In the genomic region with DNA sequence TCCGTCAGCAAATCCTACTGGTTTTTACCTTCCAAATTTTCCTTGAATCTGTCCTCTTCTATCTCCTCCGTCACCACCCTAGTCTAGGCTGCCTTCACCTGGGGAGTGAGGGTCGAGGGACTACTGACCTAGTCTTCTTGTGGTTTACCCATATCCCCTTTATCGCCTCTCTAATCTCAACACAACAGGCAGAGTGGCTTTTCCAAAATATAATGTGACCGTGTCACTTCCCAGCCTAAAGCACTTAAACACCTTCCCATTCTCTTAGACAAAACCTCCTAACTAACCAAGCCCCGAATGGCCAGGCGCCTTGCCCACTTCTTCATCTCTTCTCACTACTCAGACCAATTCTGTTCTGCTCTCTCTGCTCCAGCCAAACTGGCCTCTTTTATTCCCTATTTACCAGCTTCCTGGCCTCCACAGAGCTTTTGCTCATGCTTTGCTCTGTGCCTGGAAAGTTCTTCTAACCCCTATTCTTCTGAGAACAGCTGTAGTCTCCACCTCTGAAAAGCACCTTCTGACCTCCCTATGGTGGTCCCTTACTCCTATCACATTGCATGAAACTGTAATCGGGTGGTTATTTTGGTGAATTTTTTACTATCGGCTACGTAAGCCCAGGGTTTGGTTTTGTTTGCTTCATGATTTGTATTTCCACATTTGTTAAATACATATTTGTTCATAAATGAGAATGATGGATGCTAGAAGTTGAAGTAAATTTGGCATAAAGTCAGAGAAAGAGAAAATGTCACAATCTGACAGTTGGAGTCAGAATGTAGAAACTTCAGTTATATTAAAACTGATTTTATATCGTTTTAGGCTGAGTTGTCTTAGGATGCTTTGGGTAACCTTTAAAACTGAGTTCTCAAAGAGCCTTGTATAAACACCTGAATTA, we compare ENCODE assay signal across 12 cellular contexts. TPM values are rescaled to one million over a fixed set of nuclear protein-coding genes. Genes with fewer than 3 reads are reported as not detected.
A peak's percentile ranks its signal among the peaks of the same experiment; 100 is the strongest.
DNase-seq lines count a peak whose midpoint lies in the region; ATAC-seq, FAIRE-seq and TF ChIP-seq lines count a peak whose summit lies in the region.
"Had no signal": no experiment of that assay in that cellular context is flagged by ENCODE, and none has a peak within 500 bp of the region (broad histone marks: within the 10 kb centered on the region; RNA-seq: fewer than 3 reads in every experiment).

No MANE protein-coding gene starts in this region.

- no peak overlapping the region for H3K27ac Mint-ChIP-seq in neural progenitor cell

- H3K9me3 ChIP-seq in DOHH2 (ENCODE audit: control insufficient read depth, insufficient read depth, low read length) (no peaks in the 10 kb centered on the region), K562 (replicated peaks; ENCODE audit: control insufficient read depth, insufficient read depth, low read depth, low read length) (no peaks in the 10 kb centered on the region), neural progenitor cell (ENCODE audit: low read depth) (no peaks in the 10 kb centered on the region)

- BruUV-seq in K562 (replicated peaks; lab: Mats Ljungman, UMichigan), result no TSS peak

- H3K4me3 ChIP-seq in DOHH2 (ENCODE audit: low read length) (no peak overlapping the region; the same call in 1 of the 2 replicates), K562 (no peak overlapping the region), neural progenitor cell (no peak overlapping the region)

- H3K9me2 ChIP-seq in DOHH2 (replicated peaks; ENCODE audit: control insufficient read depth, low read length), result no peaks in the 10 kb centered on the region

- H4K20me1 ChIP-seq in DOHH2 (ENCODE audit: control insufficient read depth, insufficient read depth, low read depth, low read length), result no peaks in the 10 kb centered on the region
- no peaks in the 10 kb centered on the region; the same call in 1 of the 2 replicates for H4K20me1 ChIP-seq in K562 (replicated peaks; ENCODE audit: control insufficient read depth, insufficient read depth, low read length)
- peaks cover 15% of the 10 kb centered on the region for H4K20me1 ChIP-seq in neural progenitor cell (ENCODE audit: low read depth)

- no peak overlapping the region for H3K27ac ChIP-seq in DOHH2 (ENCODE audit: low read depth, low read length)
- no peak overlapping the region for H3K27ac ChIP-seq in K562 (ENCODE audit: extremely low read depth, low read depth, low read length)
- H3K27ac ChIP-seq in neural progenitor cell, result no peak overlapping the region

- in situ Hi-C loops in K562 (cut with MboI), result loop anchor here (5.0 to 25.0 kb wide), 3 partner anchors 102 to 298 kb away; a partner anchor contains a TSS

- peaks cover 6% of the 10 kb centered on the region for H3K79me2 ChIP-seq in DOHH2 (ENCODE audit: control insufficient read depth, low read length)
- peaks cover 8% of the 10 kb centered on the region; the same call in 2 of the 3 replicates for H3K79me2 ChIP-seq in K562 (ENCODE audit: control insufficient read depth, insufficient read depth, low read length)
- peaks cover 32% of the 10 kb centered on the region for H3K79me2 ChIP-seq in neural progenitor cell (ENCODE audit: low read depth)

- peak in 1 of 2 experiments; percentile 23; a peak in 3 of 4 replicates for TF ChIP-seq RAD21 in K562 (CRISPR knock-in tag; conservative IDR thresholded peaks at IDR 0.05 in 1 of 2, IDR thresholded peaks at IDR 0.05 in 1 of 2)

- intact Hi-C loops in K562 (cut with micrococcal nuclease), result loop anchor here (5.0 kb wide), 2 partner anchors 97 to 172 kb away; a partner anchor contains a TSS

- no peaks in the 10 kb centered on the region for H3K9me3 Mint-ChIP-seq in neural progenitor cell

- H3K4me1 ChIP-seq in DOHH2 (ENCODE audit: control insufficient read depth, low read length) (peaks cover 20% of the 10 kb centered on the region), K562 (replicated peaks in 1 of 2; ENCODE audit: control insufficient read depth in 2 of 2, insufficient read depth in 2 of 2, low read length in 2 of 2) (peaks cover 25 to 36% of the 10 kb centered on the region in 2 experiments), neural progenitor cell (peaks cover 43% of the 10 kb centered on the region)

- 51% methylated on average over 11 of the region's 11 CpGs for WGBS in K562 (ENCODE audit: insufficient coverage, low coverage, missing lambda C conversion rate)

- H3K9me1 ChIP-seq in K562 (ENCODE audit: control insufficient read depth, insufficient read depth, low read length), result no peaks in the 10 kb centered on the region

- no peak for TF ChIP-seq POLR2A in K562 (conservative IDR thresholded peaks at IDR 0.05)

- H3K9ac ChIP-seq in K562 (ENCODE audit: insufficient read depth in 1 of 2, low read depth in 2 of 2, low read length in 2 of 2) (no peak overlapping the region; a peak in 1 of 4 replicates), neural progenitor cell (no peak overlapping the region)

- no peaks in the 10 kb centered on the region for H3K27me3 Mint-ChIP-seq in neural progenitor cell (ENCODE audit: insufficient read depth, low read depth)

- CTCF ChIA-PET in K562 (lab: Yijun Ruan, JAX; ENCODE audit: low intra/inter-chr PET ratio), result interaction anchor here (0.7 to 1.4 kb wide), 2 partner anchors 8 to 337 kb away, joined by 3 to 7 read pairs; no protein-coding TSS in a partner anchor

- H2AFZ ChIP-seq in K562 (ENCODE audit: low read depth, low read length), result peak overlapping the region; percentile 92
- no peak overlapping the region for H2AFZ ChIP-seq in neural progenitor cell (replicated peaks)

- no peak for ATAC-seq in K562
- no peak for ATAC-seq in GM21515 (IDR thresholded peaks at IDR 0.05; ENCODE audit: unreplicated experiment)
- no peak for ATAC-seq in HG03039 (IDR thresholded peaks at IDR 0.05; ENCODE audit: unreplicated experiment)
- ATAC-seq in GM18517 (IDR thresholded peaks at IDR 0.05; ENCODE audit: unreplicated experiment), result no peak

- TF ChIP-seq EP300 in K562 (IDR thresholded peaks at IDR 0.05; ENCODE audit: low read length), result peak; percentile 54; the same call in 1 of the 2 replicates

- DNase-seq in KG1 (lab: John Stamatoyannopoulos, UW) (peak; percentile 52), K562 (ENCODE audit: extremely low read depth in 1 of 4, low spot score in 3 of 4) (peak; percentile 44 to 62 (median 52)), neural progenitor cell (ENCODE audit: low spot score) (peak; percentile 55), NCI-H2227 (lab: John Stamatoyannopoulos, UW; ENCODE audit: unreplicated experiment) (no peak)
- DNase-seq: NCI-H226 had no signal

- H3K4me2 ChIP-seq in DOHH2 (ENCODE audit: low read length), result peak overlapping the region; percentile 94
- H3K4me2 ChIP-seq in K562 (ENCODE audit: insufficient read depth, low read length), result no peak overlapping the region; the same call in 1 of the 2 replicates
- peak overlapping the region; percentile 75 for H3K4me2 ChIP-seq in neural progenitor cell

- TF ChIP-seq CTCF in DOHH2 (IDR thresholded peaks at IDR 0.05; ENCODE audit: low read depth, low read length, poor library complexity, severe bottlenecking) (no peak), K562 (IDR thresholded peaks at IDR 0.05 in 2 of 3, conservative IDR thresholded peaks at IDR 0.05 in 1 of 3; ENCODE audit: insufficient read depth in 2 of 3, low read depth in 1 of 3, low read length in 3 of 3) (peak in 1 of 3 experiments; percentile 13; a peak in 2 of 6 replicates), neural progenitor cell (IDR thresholded peaks at IDR 0.05) (no peak)

- POLR2A ChIA-PET in K562 (lab: Yijun Ruan, JAX), result interaction anchor here (0.9 to 3.7 kb wide), 10 partner anchors 11 to 337 kb away, joined by 3 to 22 read pairs (median 8); no protein-coding TSS in a partner anchor

- H3K4me1 Mint-ChIP-seq in neural progenitor cell, result no peaks in the 10 kb centered on the region

- peaks cover 18% of the 10 kb centered on the region for H3F3A ChIP-seq in DOHH2 (ENCODE audit: control insufficient read depth, insufficient read depth)
- peaks cover 48% of the 10 kb centered on the region for H3F3A ChIP-seq in neural progenitor cell (ENCODE audit: low read depth)

- FAIRE-seq in K562 (lab: Jason Lieb, UNC), result no peak
- FAIRE-seq: G401.6, GM19239, TTC549 had no signal

- no peak overlapping the region for H3K4me3 Mint-ChIP-seq in neural progenitor cell

- H3K36me3 Mint-ChIP-seq in neural progenitor cell, result no peaks in the 10 kb centered on the region

- no peaks in the 10 kb centered on the region for H3K36me3 ChIP-seq in DOHH2 (ENCODE audit: control insufficient read depth, low read length)
- peaks cover 21% of the 10 kb centered on the region; the same call in 2 of the 3 replicates for H3K36me3 ChIP-seq in K562 (ENCODE audit: control insufficient read depth, insufficient read depth, low read length)
- no peaks in the 10 kb centered on the region for H3K36me3 ChIP-seq in neural progenitor cell

- peaks cover 20% of the 10 kb centered on the region for H3K27me3 ChIP-seq in DOHH2 (ENCODE audit: control insufficient read depth, low read length)
- no peaks in the 10 kb centered on the region for H3K27me3 ChIP-seq in K562 (ENCODE audit: control insufficient read depth in 2 of 2, insufficient read depth in 2 of 2, low read length in 2 of 2)
- peaks cover 37% of the 10 kb centered on the region for H3K27me3 ChIP-seq in neural progenitor cell

RNA-seq across cellular contexts. Expression of a gene that starts 1.2 kb away (rescaled TPM):
- 56.6 and 102 TPM in 2 replicates for total RNA-seq in K562 (2011; cell fraction: chromatin; rRNA removed; ENCODE audit: low replicate concordance)
- 36.9 and 44.1 TPM in 2 replicates for total RNA-seq in K562 (2011; cell fraction: nucleolus; rRNA removed)
- total RNA-seq in K562 (2011; cell fraction: nucleoplasm; rRNA removed), result 89.4 and 146 TPM in 2 replicates
- total RNA-seq in K562 (2014; rRNA removed) (15.1 and 19.0 TPM in 2 replicates), K562 (2014; rRNA removed; fragmentation: Illumina TruSeq; extraction: Trizol) (20.3 and 21.2 TPM in 2 replicates), K562 (2015; rRNA removed; fragmentation: Illumina TruSeq; extraction: Trizol) (39.1 and 42.6 TPM in 2 replicates), K562 (2021) (31.4 and 33.6 TPM in 2 replicates), neural progenitor cell (ENCODE audit: low replicate concordance) (54.9 and 69.9 TPM in 2 replicates)
- polyA plus RNA-seq in K562 (2011; rRNA removed) (36.5 and 41.3 TPM in 2 replicates), K562 (2014; fragmentation: Illumina TruSeq; extraction: Trizol) (27.6 and 35.0 TPM in 2 replicates), K562 (2014; fragmentation: Nextera tagmentation; extraction: Ambion mirVana) (1 to 10 TPM; 5.2 to 7.9 TPM), K562 (2014; rRNA removed) (24.1 and 30.7 TPM in 2 replicates)
- 15.1 and 32.8 TPM in 2 replicates for polyA plus RNA-seq in K562 (2011; cell fraction: cytosol; rRNA removed)
- 56.8 and 69.1 TPM in 2 replicates for polyA plus RNA-seq in K562 (2011; cell fraction: nucleus; rRNA removed)
- polyA plus RNA-seq in K562 (2012), result 32.4 and 33.6 TPM in 2 replicates
- polyA minus RNA-seq in K562 (2011; rRNA and poly(A)+ RNA removed), result 28.5 and 39.5 TPM in 2 replicates
- 10.4 and 15.7 TPM in 2 replicates for polyA minus RNA-seq in K562 (2011; cell fraction: cytosol; rRNA and poly(A)+ RNA removed)
- polyA minus RNA-seq in K562 (2011; cell fraction: nucleus; rRNA and poly(A)+ RNA removed), result 39.3 and 69.2 TPM in 2 replicates

RNA-seq across cellular contexts. Expression of a gene that starts 52.1 kb away (rescaled TPM):
- total RNA-seq in K562 (2011; cell fraction: chromatin; rRNA removed; ENCODE audit: low replicate concordance), result under 0.01 TPM in 2 replicates
- under 0.01 and 21,200 TPM in 2 replicates for total RNA-seq in K562 (2011; cell fraction: nucleolus; rRNA removed)
- under 0.01 and 24,158 TPM in 2 replicates for total RNA-seq in K562 (2011; cell fraction: nucleoplasm; rRNA removed)
- under 0.01 TPM in 2 replicates for total RNA-seq in K562 (2014; rRNA removed)
- total RNA-seq in K562 (2014; rRNA removed; fragmentation: Illumina TruSeq; extraction: Trizol), result 28,565 and 32,823 TPM in 2 replicates
- 20,456 and 27,045 TPM in 2 replicates for total RNA-seq in K562 (2015; rRNA removed; fragmentation: Illumina TruSeq; extraction: Trizol)
- 2,231 and 2,538 TPM in 2 replicates for total RNA-seq in K562 (2021)
- polyA plus RNA-seq in K562 (2011; rRNA removed), result 83.9 TPM in 1 of 2 replicates, not detected in the other
- under 0.01 TPM in 1 of 2 replicates, not detected in the other for polyA plus RNA-seq in K562 (2011; cell fraction: cytosol; rRNA removed)
- under 0.01 and 1,424 TPM in 2 replicates for polyA plus RNA-seq in K562 (2011; cell fraction: nucleus; rRNA removed)
- 25.1 TPM in 1 of 2 replicates, not detected in the other for polyA plus RNA-seq in K562 (2012)
- polyA plus RNA-seq in K562 (2014; fragmentation: Illumina TruSeq; extraction: Trizol), result not detected in 2 replicates
- 1 to 10 TPM in 1 of 2 experiments, not detected in 1; 3.0 TPM for polyA plus RNA-seq in K562 (2014; fragmentation: Nextera tagmentation; extraction: Ambion mirVana)
- not detected in 2 replicates for polyA plus RNA-seq in K562 (2014; rRNA removed)
- polyA minus RNA-seq in K562 (2011; rRNA and poly(A)+ RNA removed), result 10,756 and 20,531 TPM in 2 replicates
- 58,964 and 66,171 TPM in 2 replicates for polyA minus RNA-seq in K562 (2011; cell fraction: cytosol; rRNA and poly(A)+ RNA removed)
- polyA minus RNA-seq in K562 (2011; cell fraction: nucleus; rRNA and poly(A)+ RNA removed), result 66,769 and 85,880 TPM in 2 replicates
- total RNA-seq in neural progenitor cell (ENCODE audit: low replicate concordance), result under 0.01 TPM in 2 replicates
